Comparison of ENCODE assay signal across 1 cellular context in the genomic region with DNA sequence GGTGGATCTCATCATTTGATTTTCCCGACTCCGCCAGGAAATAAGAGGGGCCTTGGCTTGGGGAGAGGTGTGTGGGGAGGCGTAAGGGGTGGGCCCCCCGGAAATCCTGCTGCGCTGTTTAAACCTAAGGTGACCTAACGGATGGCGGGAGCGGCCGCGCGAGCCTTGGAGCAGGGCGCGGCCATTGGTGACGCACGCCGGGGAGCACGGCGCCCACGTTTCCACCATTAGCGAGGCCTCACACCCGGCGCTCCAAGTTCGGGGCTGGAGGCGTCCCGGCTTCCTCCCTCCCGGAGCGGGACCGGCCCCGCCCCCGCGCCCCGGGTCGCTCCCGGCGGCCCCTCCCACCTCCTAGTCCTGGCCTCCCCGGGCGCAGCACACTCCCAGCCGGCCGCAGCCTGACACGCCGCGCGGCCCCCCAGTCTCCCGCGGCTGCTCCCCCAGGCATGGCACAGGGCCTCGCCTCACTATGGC.
TF ChIP-seq lines count a peak whose summit lies in the region.

TSS of gene SMS (plus strand) at position 354 of the 474 bp plus-strand sequence. CDS start at position 470, 116 bp downstream.

TF ChIP-seq in HepG2, 621 proteins besides CTCF, POLR2A, EP300 and RAD21 (continued from another document and continues in another):
- TF ChIP-seq RERE (CRISPR knock-in tag; IDR thresholded peaks at IDR 0.05; ENCODE audit: low read depth) (no peak), ZBTB40 (IDR thresholded peaks at IDR 0.05) (no peak), ZBTB40 (CRISPR knock-in tag; IDR thresholded peaks at IDR 0.05) (no peak), ETV5 (CRISPR knock-in tag; IDR thresholded peaks at IDR 0.05; ENCODE audit: borderline replicate concordance) (peak; percentile 54; the same call in 1 of the 2 replicates), WIZ (CRISPR knock-in tag; IDR thresholded peaks at IDR 0.05) (no peak), GMEB1 (CRISPR knock-in tag; IDR thresholded peaks at IDR 0.05; ENCODE audit: borderline replicate concordance) (peak; percentile 62; the same call in 1 of the 2 replicates), SP4 (CRISPR knock-in tag; IDR thresholded peaks at IDR 0.05) (0 out of 2 replicates have a peak, but pooled peaks have one; percentile 45), ELF3 (CRISPR knock-in tag; IDR thresholded peaks at IDR 0.05) (peak; percentile 13; the same call in 1 of the 2 replicates), MED1 (CRISPR knock-in tag; IDR thresholded peaks at IDR 0.05) (0 out of 2 replicates have a peak, but pooled peaks have one; percentile 26), PATZ1 (CRISPR knock-in tag; IDR thresholded peaks at IDR 0.05) (peak; percentile 73), ZFY (CRISPR knock-in tag; IDR thresholded peaks at IDR 0.05) (peak; percentile 80), NFIC (IDR thresholded peaks at IDR 0.05; ENCODE audit: low read length) (no peak), E2F5 (CRISPR knock-in tag; conservative IDR thresholded peaks at IDR 0.05) (no peak), BRD4 (CRISPR knock-in tag; IDR thresholded peaks at IDR 0.05) (0 out of 2 replicates have a peak, but pooled peaks have one; percentile 32), BORCS8-MEF2B (CRISPR knock-in tag; IDR thresholded peaks at IDR 0.05) (0 out of 2 replicates have a peak, but pooled peaks have one; percentile 37), KDM2A (CRISPR knock-in tag; IDR thresholded peaks at IDR 0.05; ENCODE audit: borderline replicate concordance, low read depth) (peak; percentile 19; the same call in 1 of the 2 replicates), MAX (IDR thresholded peaks at IDR 0.05) (peak; percentile 71), MTA3 (CRISPR knock-in tag; IDR thresholded peaks at IDR 0.05) (no peak)
- TF ChIP-seq, protein P1, sequence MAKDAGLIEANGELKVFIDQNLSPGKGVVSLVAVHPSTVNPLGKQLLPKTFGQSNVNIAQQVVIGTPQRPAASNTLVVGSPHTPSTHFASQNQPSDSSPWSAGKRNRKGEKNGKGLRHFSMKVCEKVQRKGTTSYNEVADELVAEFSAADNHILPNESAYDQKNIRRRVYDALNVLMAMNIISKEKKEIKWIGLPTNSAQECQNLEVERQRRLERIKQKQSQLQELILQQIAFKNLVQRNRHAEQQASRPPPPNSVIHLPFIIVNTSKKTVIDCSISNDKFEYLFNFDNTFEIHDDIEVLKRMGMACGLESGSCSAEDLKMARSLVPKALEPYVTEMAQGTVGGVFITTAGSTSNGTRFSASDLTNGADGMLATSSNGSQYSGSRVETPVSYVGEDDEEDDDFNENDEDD (CRISPR knock-in tag; IDR thresholded peaks at IDR 0.05; ENCODE audit: borderline replicate concordance) = peak; percentile 30; the same call in 1 of the 2 replicates
- TF ChIP-seq, protein P2, sequence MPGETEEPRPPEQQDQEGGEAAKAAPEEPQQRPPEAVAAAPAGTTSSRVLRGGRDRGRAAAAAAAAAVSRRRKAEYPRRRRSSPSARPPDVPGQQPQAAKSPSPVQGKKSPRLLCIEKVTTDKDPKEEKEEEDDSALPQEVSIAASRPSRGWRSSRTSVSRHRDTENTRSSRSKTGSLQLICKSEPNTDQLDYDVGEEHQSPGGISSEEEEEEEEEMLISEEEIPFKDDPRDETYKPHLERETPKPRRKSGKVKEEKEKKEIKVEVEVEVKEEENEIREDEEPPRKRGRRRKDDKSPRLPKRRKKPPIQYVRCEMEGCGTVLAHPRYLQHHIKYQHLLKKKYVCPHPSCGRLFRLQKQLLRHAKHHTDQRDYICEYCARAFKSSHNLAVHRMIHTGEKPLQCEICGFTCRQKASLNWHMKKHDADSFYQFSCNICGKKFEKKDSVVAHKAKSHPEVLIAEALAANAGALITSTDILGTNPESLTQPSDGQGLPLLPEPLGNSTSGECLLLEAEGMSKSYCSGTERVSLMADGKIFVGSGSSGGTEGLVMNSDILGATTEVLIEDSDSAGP (CRISPR knock-in tag; IDR thresholded peaks at IDR 0.05; ENCODE audit: borderline replicate concordance) = peak; percentile 28; the same call in 1 of the 2 replicates
